In the genomic region with DNA sequence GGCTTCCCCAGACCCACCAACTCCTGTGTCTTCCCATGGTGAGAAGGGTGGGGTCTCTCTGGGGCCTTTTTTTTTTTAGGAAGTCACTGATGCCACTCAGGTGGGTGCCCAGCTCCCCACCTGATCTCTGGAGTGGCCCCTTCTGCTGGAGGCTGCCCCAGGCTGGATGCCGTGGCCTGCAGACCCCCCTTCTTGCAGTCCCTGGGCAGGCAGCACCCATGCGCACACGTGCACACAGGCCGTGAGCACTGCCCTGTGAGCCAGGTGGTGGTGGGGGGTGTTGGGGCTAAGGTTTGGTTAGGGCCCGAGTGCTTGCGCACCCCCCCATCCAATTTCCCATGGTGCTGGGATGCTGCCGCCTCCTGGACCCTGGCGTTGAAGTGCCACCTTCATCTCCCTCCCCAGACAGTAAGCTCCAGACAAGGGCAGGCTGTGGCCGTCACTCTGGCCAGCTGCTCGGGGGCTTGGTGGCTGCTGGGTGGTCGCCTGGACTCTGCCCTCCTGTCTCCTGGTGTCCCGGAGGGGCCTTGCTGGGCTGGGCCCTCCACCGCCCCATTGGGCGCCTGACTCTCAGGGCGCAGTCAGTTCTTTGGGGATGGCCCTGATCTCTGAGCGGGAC, we compare ENCODE assay signal across 13 cellular contexts. TPM values are rescaled to one million over a fixed set of nuclear protein-coding genes. Genes with fewer than 3 reads are reported as not detected.
DNase-seq lines count a peak whose midpoint lies in the region; ATAC-seq and TF ChIP-seq lines count a peak whose summit lies in the region.
"Had no signal": no experiment of that assay in that cellular context is flagged by ENCODE, and none has a peak within 500 bp of the region (broad histone marks: within the 10 kb centered on the region; RNA-seq: fewer than 3 reads in every experiment).

No MANE protein-coding gene starts in this region.

- H2AFZ ChIP-seq in PC-3 (ENCODE audit: low read length), result no peak overlapping the region

- no peak overlapping the region for H3K4me2 ChIP-seq in PC-3 (ENCODE audit: low read length)

- peaks cover 3% of the 10 kb centered on the region for H3K36me3 Mint-ChIP-seq in progenitor cell of endocrine pancreas (ENCODE audit: insufficient read depth)

- peaks cover 44% of the 10 kb centered on the region for H4K20me1 ChIP-seq in PC-3 (ENCODE audit: low read length)

- H3K36me3 ChIP-seq in SJSA1, result peaks cover 13% of the 10 kb centered on the region
- H3K36me3 ChIP-seq in right atrium auricular region, result peaks cover 6% of the 10 kb centered on the region
- H3K36me3 ChIP-seq in PC-3 (ENCODE audit: low read depth, low read length), result peaks cover 6% of the 10 kb centered on the region; the same call in 1 of the 2 replicates
- H3K36me3 ChIP-seq: prostate gland had no signal

- no peaks in the 10 kb centered on the region for H3K9me3 Mint-ChIP-seq in progenitor cell of endocrine pancreas (ENCODE audit: low read depth)
- H3K9me3 Mint-ChIP-seq: activated CD4-positive, alpha-beta memory T cell treated with anti-CD3 and anti-CD28 coated beads, Interleukin-2, amount 10 ng/mL, durations not matched to agents 7 days and 5 days; activated naive CD8-positive, alpha-beta T cell treated with anti-CD3 and anti-CD28 coated beads for 36 hours had no signal

- CTCF ChIA-PET in AG04450 (lab: Charles Lee), result no interaction called here
- CTCF ChIA-PET in PC-3 (lab: Charles Lee), result no interaction called here

- H3K9ac ChIP-seq in PC-3 (ENCODE audit: low read length), result no peak overlapping the region

- peaks cover 78% of the 10 kb centered on the region for H3K79me2 ChIP-seq in PC-3 (ENCODE audit: low read length)

- no TSS peak for BruUV-seq in PC-3 (replicated peaks; lab: Mats Ljungman, UMichigan)

- H3K9me3 ChIP-seq in AG04450 (ENCODE audit: control insufficient read depth, insufficient read depth, low read length) (peaks cover 4% of the 10 kb centered on the region; the same call in 1 of the 2 replicates), SJSA1 (replicated peaks) (no peaks in the 10 kb centered on the region), right atrium auricular region (no peaks in the 10 kb centered on the region), PC-3 (ENCODE audit: low read length) (no peaks in the 10 kb centered on the region)
- H3K9me3 ChIP-seq: prostate gland had no signal

- H3K9me2 ChIP-seq in PC-3 (replicated peaks; ENCODE audit: low read length), result no peaks in the 10 kb centered on the region

- H3K27ac ChIP-seq in AG04450 (ENCODE audit: low read depth, low read length) (peak overlapping the region; percentile 70), SJSA1 (peak overlapping the region; percentile 64), right atrium auricular region (peak overlapping the region; percentile 49 to 68), PC-3 (ENCODE audit: low read length) (no peak overlapping the region)

- H3F3A ChIP-seq in PC-3 (ENCODE audit: low read length, unreplicated experiment), result no peaks in the 10 kb centered on the region

- ATAC-seq in PC-3, result no peak

- POLR2A ChIA-PET in AG04450 (lab: Yijun Ruan, JAX), result interaction anchor here (0.6 kb wide), 1 partner anchor 79 kb away, joined by 3 read pairs; no protein-coding TSS in a partner anchor
- POLR2A ChIA-PET in PC-3 (lab: Charles Lee; ENCODE audit: unreplicated experiment), result no interaction called here

- H3K27ac Mint-ChIP-seq in progenitor cell of endocrine pancreas, result peak overlapping the region; percentile 90
- H3K27ac Mint-ChIP-seq: activated CD4-positive, alpha-beta memory T cell treated with anti-CD3 and anti-CD28 coated beads, Interleukin-2, amount 10 ng/mL, durations not matched to agents 7 days and 5 days had no signal

- H3K4me3 Mint-ChIP-seq in progenitor cell of endocrine pancreas (ENCODE audit: low read depth), result no peak overlapping the region
- H3K4me3 Mint-ChIP-seq: activated CD4-positive, alpha-beta memory T cell treated with anti-CD3 and anti-CD28 coated beads, Interleukin-2, amount 10 ng/mL, durations not matched to agents 7 days and 5 days; activated naive CD8-positive, alpha-beta T cell treated with anti-CD3 and anti-CD28 coated beads for 36 hours had no signal

- H3K4me1 Mint-ChIP-seq in progenitor cell of endocrine pancreas (ENCODE audit: low read depth), result peaks cover 31% of the 10 kb centered on the region

- TF ChIP-seq CTCF in AG04450 (IDR thresholded peaks at IDR 0.05; ENCODE audit: low read depth, low read length) (no peak), right atrium auricular region (IDR thresholded peaks at IDR 0.05) (no peak), progenitor cell of endocrine pancreas (IDR thresholded peaks at IDR 0.05; ENCODE audit: unreplicated experiment) (no peak), PC-3 (conservative IDR thresholded peaks at IDR 0.05; ENCODE audit: low read depth, low read length) (no peak)

- intact Hi-C loops in head of caudate nucleus (cut with DNase I) (no loop called here), PC-3 (cut with micrococcal nuclease) (no loop called here)

- no peaks in the 10 kb centered on the region for H3K27me3 Mint-ChIP-seq in progenitor cell of endocrine pancreas
- H3K27me3 Mint-ChIP-seq: activated CD4-positive, alpha-beta memory T cell treated with anti-CD3 and anti-CD28 coated beads, Interleukin-2, amount 10 ng/mL, durations not matched to agents 7 days and 5 days; activated naive CD8-positive, alpha-beta T cell treated with anti-CD3 and anti-CD28 coated beads for 36 hours had no signal

- H3K27me3 ChIP-seq in AG04450 (ENCODE audit: control insufficient read depth, insufficient read depth, low read length), result no peaks in the 10 kb centered on the region
- no peaks in the 10 kb centered on the region for H3K27me3 ChIP-seq in SJSA1 (replicated peaks)
- H3K27me3 ChIP-seq in right atrium auricular region, result no peaks in the 10 kb centered on the region
- H3K27me3 ChIP-seq in PC-3 (ENCODE audit: low read length), result no peaks in the 10 kb centered on the region

- no peak for DNase-seq in AG04450 (ENCODE audit: low read depth, low spot score)
- no peak for DNase-seq in SJSA1 (ENCODE audit: low read depth in 1 of 2, low spot score in 2 of 2)
- DNase-seq in right atrium auricular region (ENCODE audit: low spot score), result no peak
- no peak for DNase-seq in progenitor cell of endocrine pancreas (ENCODE audit: low spot score, unreplicated experiment)
- no peak for DNase-seq in head of caudate nucleus
- no peak for DNase-seq in PC-3
- DNase-seq in HuH-7.5 (ENCODE audit: low spot score), result no peak
- DNase-seq in mucosa of gallbladder (ENCODE audit: low spot score), result no peak
- DNase-seq: activated CD4-positive, alpha-beta memory T cell treated with anti-CD3 and anti-CD28 coated beads, Interleukin-2, amount 10 ng/mL, durations not matched to agents 7 days and 5 days; activated naive CD8-positive, alpha-beta T cell treated with anti-CD3 and anti-CD28 coated beads for 36 hours; NCI-H1048; NCI-H774 had no signal

- H3K4me1 ChIP-seq in SJSA1 (replicated peaks) (peaks cover 37% of the 10 kb centered on the region), right atrium auricular region (peaks cover 0 to 76% of the 10 kb centered on the region in 2 donors), PC-3 (ENCODE audit: insufficient read depth, low read length) (no peaks in the 10 kb centered on the region)

- no peak overlapping the region for H3K4me3 ChIP-seq in AG04450 (ENCODE audit: low read depth, low read length)
- H3K4me3 ChIP-seq in SJSA1, result no peak overlapping the region
- no peak overlapping the region for H3K4me3 ChIP-seq in right atrium auricular region
- H3K4me3 ChIP-seq in PC-3 (ENCODE audit: low read length), result no peak overlapping the region
- H3K4me3 ChIP-seq: prostate gland had no signal

RNA-seq across cellular contexts. Expression of gene SKI, which starts 50.6 kb away (rescaled TPM):
- 6.7 and 9.0 TPM in 2 replicates for polyA plus RNA-seq in AG04450 (2011; rRNA removed)
- polyA minus RNA-seq in AG04450 (2011; rRNA and poly(A)+ RNA removed), result 6.7 and 9.0 TPM in 2 replicates
- total RNA-seq in SJSA1 (2014; rRNA removed; shearing (Covaris generic)), result 9.6 and 24.3 TPM in 2 replicates
- total RNA-seq in right atrium auricular region (10 to 100 TPM; 36.7 to 57.2 TPM), progenitor cell of endocrine pancreas (56.2 and 59.4 TPM in 2 replicates), PC-3 (2014; rRNA removed) (28.3 and 61.7 TPM in 2 replicates), mucosa of gallbladder (78.9 TPM)
